ENCODE assay signal across 9 cellular contexts in the genomic region with DNA sequence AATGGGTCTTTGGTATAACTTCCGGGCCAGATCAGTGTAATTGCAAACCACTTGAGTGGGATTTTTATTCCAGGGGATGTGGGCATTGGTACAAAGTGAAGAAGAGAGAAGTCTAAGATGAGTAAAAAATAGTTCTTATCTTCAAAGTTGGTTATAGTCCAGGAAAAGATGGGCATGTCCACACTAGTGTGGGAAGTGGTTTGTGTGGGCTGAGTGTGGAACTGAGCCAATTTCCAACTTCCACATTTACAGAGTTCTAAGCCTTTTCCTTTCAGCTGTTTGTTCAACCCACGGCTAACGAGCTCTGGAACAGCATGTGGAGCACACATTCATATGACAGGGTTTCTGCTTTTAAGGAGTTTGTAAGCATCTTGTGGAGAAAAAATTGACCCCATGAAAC.
DNase-seq lines count a peak whose midpoint lies in the region; ATAC-seq and TF ChIP-seq lines count a peak whose summit lies in the region.
"Had no signal": no experiment of that assay in that cellular context is flagged by ENCODE, and none has a peak within 500 bp of the region (broad histone marks: within the 10 kb centered on the region; RNA-seq: fewer than 3 reads in every experiment).

No MANE protein-coding gene starts in this region.

- in situ Hi-C loops in brain microvascular endothelial cell (cut with HindIII; ENCODE audit: low pct_ligation_motif_present, low sequenced_read_pairs) = no loop called here

- no peaks in the 10 kb centered on the region for H3K4me1 ChIP-seq in lower lobe of right lung

- intact Hi-C loops in lower lobe of right lung (cut with DNase I) = no loop called here

- ATAC-seq in lower lobe of right lung (peak; percentile 86 to 91), HG02588 (IDR thresholded peaks at IDR 0.05; ENCODE audit: unreplicated experiment) (no peak)

- no peaks in the 10 kb centered on the region for H3K9me3 ChIP-seq in lower lobe of right lung

- H3K36me3 ChIP-seq in brain microvascular endothelial cell (replicated peaks) (no peaks in the 10 kb centered on the region), lower lobe of right lung (no peaks in the 10 kb centered on the region)

- H3K27me3 ChIP-seq in brain microvascular endothelial cell (replicated peaks) (no peaks in the 10 kb centered on the region), lower lobe of right lung (ENCODE audit: low read depth) (no peaks in the 10 kb centered on the region)

- H3K4me3 ChIP-seq in brain microvascular endothelial cell (ENCODE audit: low read depth, low read length) (no peak overlapping the region), lower lobe of right lung (no peak overlapping the region)

- H3K27ac ChIP-seq in brain microvascular endothelial cell (no peak overlapping the region), lower lobe of right lung (no peak overlapping the region)

- DNase-seq in C1 segment of cervical spinal cord (lab: John Stamatoyannopoulos, UW) (peak in 8 of 14 donors; percentile 8 to 34 (median 21)), NCI-H1105 treated with DMSO at 0.1 percent for 48 hours (lab: John Stamatoyannopoulos, UW) (peak; percentile 51), brain microvascular endothelial cell (peak; percentile 35), lower lobe of right lung (peak; percentile 65), DMS114 treated with DMSO at 0.1 percent for 48 hours (lab: John Stamatoyannopoulos, UW; ENCODE audit: unreplicated experiment) (no peak), 8988T (no peak), NCI-H187 (lab: John Stamatoyannopoulos, UW) (no peak)
- DNase-seq: activated CD4-positive, alpha-beta T cell treated with anti-CD3 and anti-CD28 coated beads for 1 hour had no signal

- TF ChIP-seq CTCF in brain microvascular endothelial cell (IDR thresholded peaks at IDR 0.05; ENCODE audit: low read depth, low read length, missing control alignments) (no peak), lower lobe of right lung (IDR thresholded peaks at IDR 0.05) (no peak)

Comparison
In these comparisons a context has a peak if more than half of its experiments do, and no peak if none do; other contexts are left out.
1. DNase-seq: peak in C1 segment of cervical spinal cord (8 of 14), NCI-H1105 treated with DMSO at 0.1 percent for 48 hours (single experiment), brain microvascular endothelial cell (single experiment) and lower lobe of right lung (single experiment); none in DMS114 treated with DMSO at 0.1 percent for 48 hours (single experiment), 8988T (single experiment) and NCI-H187 (0 of 2).